14 cellular contexts compared by ENCODE assay signal in the genomic region with DNA sequence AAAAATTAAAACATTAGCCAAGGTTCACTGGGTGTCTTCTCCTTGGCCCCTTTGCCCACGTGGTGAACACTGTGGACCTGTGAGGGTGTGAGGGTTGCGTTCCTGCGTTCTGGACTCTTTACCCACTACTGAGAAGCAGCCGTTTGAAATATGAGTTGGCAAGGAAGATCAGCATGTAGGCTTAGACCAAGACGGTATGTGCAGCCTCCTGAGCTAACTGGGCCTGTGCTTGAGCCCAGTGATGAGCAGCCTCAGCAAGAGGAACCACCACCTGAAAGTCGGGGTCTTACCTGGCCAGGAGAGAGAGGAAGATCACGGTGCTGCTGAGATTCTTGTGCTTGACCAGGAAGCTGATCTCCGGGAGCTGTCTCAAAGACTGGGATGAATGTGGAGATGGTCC.
"Had no signal": no experiment of that assay in that cellular context is flagged by ENCODE, and none has a peak within 500 bp of the region (broad histone marks: within the 10 kb centered on the region; RNA-seq: fewer than 3 reads in every experiment).

No MANE protein-coding gene starts in this region.

- H3K4me3 Mint-ChIP-seq: activated naive CD8-positive, alpha-beta T cell treated with anti-CD3 and anti-CD28 coated beads, Interleukin-2, amount 10 ng/mL, durations not matched to agents 7 days and 5 days; naive B cell; neural progenitor cell had no signal

- H3K4me1 Mint-ChIP-seq: activated naive CD8-positive, alpha-beta T cell treated with anti-CD3 and anti-CD28 coated beads, Interleukin-2, amount 10 ng/mL, durations not matched to agents 7 days and 5 days had no signal

- H3K9me3 Mint-ChIP-seq: activated naive CD8-positive, alpha-beta T cell treated with anti-CD3 and anti-CD28 coated beads, Interleukin-2, amount 10 ng/mL, durations not matched to agents 7 days and 5 days; naive B cell; neural progenitor cell had no signal

- H3K27me3 Mint-ChIP-seq: naive B cell had no signal

- DNase-seq: activated naive CD8-positive, alpha-beta T cell treated with anti-CD3 and anti-CD28 coated beads, Interleukin-2, amount 10 ng/mL, durations not matched to agents 7 days and 5 days; brain microvascular endothelial cell; cerebellar nuclear complex; effector memory CD4-positive, alpha-beta T cell; foreskin melanocyte; left cardiac atrium; naive B cell; retina; stimulated activated CD4-positive, alpha-beta T cell treated with anti-CD3 and anti-CD28 coated beads, Interleukin-4, amount 100 ng/mL, for 24 hours; stimulated activated naive CD8-positive, alpha-beta T cell treated with anti-CD3 and anti-CD28 coated beads, Interleukin-15, Interleukin-2, amounts not matched to agents 100 U/mL and 50 U/mL, for 24 hours; trophoblast cell had no signal

- H3K9me3 ChIP-seq: suprapubic skin had no signal

- H3K36me3 Mint-ChIP-seq: activated naive CD8-positive, alpha-beta T cell treated with anti-CD3 and anti-CD28 coated beads, Interleukin-2, amount 10 ng/mL, durations not matched to agents 7 days and 5 days had no signal

- ATAC-seq: activated CD4-positive, CD25-positive, alpha-beta regulatory T cell treated with anti-CD3 and anti-CD28 coated beads, Interleukin-2, amount 50 U/mL, for 24 hours; left cardiac atrium; stimulated activated naive CD8-positive, alpha-beta T cell treated with anti-CD3 and anti-CD28 coated beads, Interleukin-15, Interleukin-2, amounts not matched to agents 100 U/mL and 50 U/mL, for 24 hours had no signal

- H3K27ac Mint-ChIP-seq: activated naive CD8-positive, alpha-beta T cell treated with anti-CD3 and anti-CD28 coated beads, Interleukin-2, amount 10 ng/mL, durations not matched to agents 7 days and 5 days had no signal
